Comparison of ENCODE assay signal across 26 cellular contexts in the genomic region with DNA sequence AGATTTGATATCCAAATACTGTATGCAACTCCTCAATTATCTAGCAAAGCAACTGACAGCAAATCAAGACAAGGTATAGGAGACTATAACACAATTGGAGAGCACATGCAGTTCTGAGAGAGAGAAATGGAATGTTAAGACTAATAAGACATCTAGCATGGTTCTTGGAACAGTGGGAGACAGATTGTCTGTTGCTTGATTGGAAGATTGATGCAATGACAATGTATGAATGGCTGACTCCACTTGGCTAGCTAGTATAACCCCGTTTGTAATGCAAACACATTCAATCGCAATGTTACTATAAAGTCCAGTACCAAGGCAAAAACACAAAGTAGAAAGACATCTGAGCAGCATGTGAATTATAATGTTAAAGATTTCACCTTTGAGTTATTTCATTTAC.
"Had no signal": no experiment of that assay in that cellular context is flagged by ENCODE, and none has a peak within 500 bp of the region (broad histone marks: within the 10 kb centered on the region; RNA-seq: fewer than 3 reads in every experiment).

No MANE protein-coding gene starts in this region.

- H3K4me3 Mint-ChIP-seq: dendritic cell treated with granulocyte-macrophage colony-stimulating factor and Interleukin-4, amounts not matched to agents 40 ng/mL and 50 ng/mL, for 4 days; effector memory CD8-positive, alpha-beta T cell; endodermal cell had no signal

- H3K27ac Mint-ChIP-seq: dendritic cell treated with granulocyte-macrophage colony-stimulating factor and Interleukin-4, amounts not matched to agents 40 ng/mL and 50 ng/mL, for 4 days; effector memory CD8-positive, alpha-beta T cell; endodermal cell had no signal

- H3K9me3 Mint-ChIP-seq: dendritic cell treated with granulocyte-macrophage colony-stimulating factor and Interleukin-4, amounts not matched to agents 40 ng/mL and 50 ng/mL, for 4 days; effector memory CD8-positive, alpha-beta T cell had no signal

- H3K9me3 ChIP-seq: colonic mucosa, esophagus squamous epithelium, gastrocnemius medialis, gastroesophageal sphincter had no signal

- H3K4me1 Mint-ChIP-seq: endodermal cell had no signal

- H3K27me3 Mint-ChIP-seq: dendritic cell treated with granulocyte-macrophage colony-stimulating factor and Interleukin-4, amounts not matched to agents 40 ng/mL and 50 ng/mL, for 4 days; effector memory CD8-positive, alpha-beta T cell had no signal

- DNase-seq: colonic mucosa; cortex of kidney; dermis blood vessel endothelial cell; dorsolateral prefrontal cortex; effector CD4-positive, alpha-beta T cell; effector CD8-positive, alpha-beta T cell; effector memory CD4-positive, alpha-beta T cell; effector memory CD8-positive, alpha-beta T cell; endodermal cell; erythroblast; esophagus squamous epithelium; foreskin fibroblast; foreskin keratinocyte; foreskin melanocyte; gastrocnemius medialis; glutamatergic neuron; head of caudate nucleus; heart left ventricle; heart right ventricle had no signal

- H3K36me3 ChIP-seq: colonic mucosa, esophagus muscularis mucosa, esophagus squamous epithelium, gastrocnemius medialis, gastroesophageal sphincter, heart left ventricle, heart right ventricle had no signal

- ATAC-seq: effector memory CD8-positive, alpha-beta T cell; esophagus mucosa; foreskin keratinocyte; gastrocnemius medialis; gastroesophageal sphincter; heart left ventricle; heart right ventricle had no signal

- H3K27me3 ChIP-seq: colonic mucosa, dorsolateral prefrontal cortex, esophagus muscularis mucosa, esophagus squamous epithelium, foreskin keratinocyte, gastrocnemius medialis, gastroesophageal sphincter, heart left ventricle, heart right ventricle had no signal

- H3K27ac ChIP-seq: colonic mucosa, coronary artery, dorsolateral prefrontal cortex, epithelial cell of prostate, esophagus muscularis mucosa, esophagus squamous epithelium, foreskin keratinocyte, gastrocnemius medialis, gastroesophageal sphincter, heart left ventricle, heart right ventricle had no signal

- FAIRE-seq: endothelial cell of umbilical vein had no signal

- H3K4me3 ChIP-seq: colonic mucosa, coronary artery, dorsolateral prefrontal cortex, esophagus muscularis mucosa, esophagus squamous epithelium, gastrocnemius medialis, gastroesophageal sphincter, heart left ventricle, heart right ventricle had no signal

- H3K4me1 ChIP-seq: colonic mucosa, esophagus muscularis mucosa, esophagus squamous epithelium, foreskin keratinocyte, gastrocnemius medialis, gastroesophageal sphincter, heart left ventricle, heart right ventricle had no signal
